8 cellular contexts compared by ENCODE assay signal in genomic region chr16:66588981-66589713, GRCh38. TPM values are rescaled to one million over a fixed set of nuclear protein-coding genes. Genes with fewer than 3 reads are reported as not detected.
DNase-seq lines count a peak whose midpoint lies in the region; ATAC-seq and TF ChIP-seq lines count a peak whose summit lies in the region.

No MANE protein-coding gene starts in this region.

- intact Hi-C loops in esophagus squamous epithelium (cut with DNase I) (no loop called here), posterior cingulate gyrus (cut with DNase I) (loop anchor here (2.0 kb wide), 1 partner anchor 182 kb away; no protein-coding TSS in a partner anchor)

- no peak overlapping the region for H3K27ac ChIP-seq in esophagus squamous epithelium

- no peak for TF ChIP-seq POLR2A in esophagus squamous epithelium (IDR thresholded peaks at IDR 0.05)

- H3K4me3 ChIP-seq in esophagus squamous epithelium, result no peak overlapping the region

- H3K36me3 ChIP-seq in esophagus squamous epithelium, result no peaks in the 10 kb centered on the region

- peak; percentile 82 for ATAC-seq in GM21360 (IDR thresholded peaks at IDR 0.05; ENCODE audit: unreplicated experiment)
- no peak for ATAC-seq in GM19397 (IDR thresholded peaks at IDR 0.05; ENCODE audit: unreplicated experiment)

- peak; percentile 82 to 90 for DNase-seq in AML-193 (lab: John Stamatoyannopoulos, UW)
- peak; percentile 49 for DNase-seq in M059J (ENCODE audit: low read depth)
- peak; percentile 76 for DNase-seq in activated CD8-positive, alpha-beta memory T cell treated with anti-CD3 and anti-CD28 coated beads for 24 hours
- DNase-seq in esophagus squamous epithelium (lab: John Stamatoyannopoulos, UW), result no peak
- peak in 6 of 10 donors; percentile 15 to 89 (median 42) for DNase-seq in posterior cingulate gyrus
- DNase-seq in OCI-M2 (lab: John Stamatoyannopoulos, UW; ENCODE audit: unreplicated experiment), result no peak

- no peaks in the 10 kb centered on the region for H3K27me3 ChIP-seq in esophagus squamous epithelium

- WGBS in esophagus squamous epithelium, 2 donors, result 50 to 93% methylated on average over 1 to 3 of the region's 8 CpGs

- TF ChIP-seq CTCF in esophagus squamous epithelium (IDR thresholded peaks at IDR 0.05), result peak in 5 of 6 experiments; percentile 25 to 70 (median 51)

- H3K4me1 ChIP-seq in esophagus squamous epithelium, result peaks cover 0 to 12% (median 3%) of the 10 kb centered on the region in 3 donors

- no peaks in the 10 kb centered on the region for H3K9me3 ChIP-seq in esophagus squamous epithelium

RNA-seq across cellular contexts. Expression of gene CMTM2, which starts 9.9 kb away (rescaled TPM):
- not detected in 2 replicates for total RNA-seq in M059J (2014; rRNA removed; shearing (Covaris generic))
- not detected for total RNA-seq in esophagus squamous epithelium

RNA-seq across cellular contexts. Expression of gene CMTM3, which starts 15.4 kb away (rescaled TPM):
- 28.9 and 33.6 TPM in 2 replicates for total RNA-seq in M059J (2014; rRNA removed; shearing (Covaris generic))
- 10 to 100 TPM in 2 of 4 donors, 1 to 10 TPM in 2; 4.0 to 19.6 (median 8.9) TPM for total RNA-seq in esophagus squamous epithelium

RNA-seq across cellular contexts. Expression of gene CMTM1, which starts 22.9 kb away (rescaled TPM):
- 2.1 and 3.8 TPM in 2 replicates for total RNA-seq in M059J (2014; rRNA removed; shearing (Covaris generic))
- total RNA-seq in esophagus squamous epithelium, result 1 to 10 TPM in 2 of 4 donors, not detected in 2; 1.3 to 1.5 TPM

RNA-seq across cellular contexts. Expression of gene CKLF, which starts 36.8 kb away (rescaled TPM):
- total RNA-seq in M059J (2014; rRNA removed; shearing (Covaris generic)), result 145 and 165 TPM in 2 replicates
- 10 to 100 TPM in 2 of 4 donors, 1 to 10 TPM in 2; 8.6 to 34.1 (median 16.9) TPM for total RNA-seq in esophagus squamous epithelium

RNA-seq across cellular contexts. Expression of gene TK2, which starts 39.2 kb away (rescaled TPM):
- 13.6 and 25.2 TPM in 2 replicates for total RNA-seq in M059J (2014; rRNA removed; shearing (Covaris generic))
- total RNA-seq in esophagus squamous epithelium, result 10 to 100 TPM in 3 of 4 donors, 1 to 10 TPM in 1; 5.6 to 22.5 (median 13.5) TPM

Comparison
In these comparisons a context has a peak if more than half of its experiments do, and no peak if none do; other contexts are left out.
1. DNase-seq: peak in AML-193 (2 of 2), M059J (single experiment), activated CD8-positive, alpha-beta memory T cell treated with anti-CD3 and anti-CD28 coated beads for 24 hours (single experiment) and posterior cingulate gyrus (6 of 10); none in esophagus squamous epithelium (single experiment) and OCI-M2 (single experiment).